In genomic region chr10:32367793-32368453, GRCh38 we compare ENCODE assay signal across 8 cellular contexts. TPM values are rescaled to one million over a fixed set of nuclear protein-coding genes. Genes with fewer than 3 reads are reported as not detected.
DNase-seq lines count a peak whose midpoint lies in the region; ATAC-seq, FAIRE-seq and TF ChIP-seq lines count a peak whose summit lies in the region.

No MANE protein-coding gene starts in this region.

- no peaks in the 10 kb centered on the region for H3K79me1 ChIP-seq in H1 (ENCODE audit: low read depth, low read length)

- no peak overlapping the region for H2BK5ac ChIP-seq in H1 (ENCODE audit: low read depth, low read length)

- no peak for TF ChIP-seq EP300 in H1 (IDR thresholded peaks at IDR 0.05; ENCODE audit: borderline replicate concordance in 1 of 2, low read depth in 2 of 2, low read length in 2 of 2)

- no peaks in the 10 kb centered on the region for H3K36me3 ChIP-seq in H1 (ENCODE audit: control insufficient read depth in 2 of 4, insufficient read depth in 4 of 4, low read length in 3 of 4)

- no peak overlapping the region for H2BK12ac ChIP-seq in H1 (ENCODE audit: low read depth, low read length)

- POLR2A ChIA-PET in H1 (lab: Charles Lee; ENCODE audit: partially characterized antibody) = interaction anchor here (0.6 to 0.7 kb wide), 3 partner anchors 22 to 54 kb away, joined by 3 read pairs; no protein-coding TSS in a partner anchor

- H3K27me3 ChIP-seq in H1 (replicated peaks in 1 of 4; ENCODE audit: control insufficient read depth in 3 of 4, extremely low read depth in 1 of 4, insufficient read depth in 3 of 4, low read length in 3 of 4) = no peaks in the 10 kb centered on the region

- no peak overlapping the region for H4K5ac ChIP-seq in H1 (ENCODE audit: insufficient read length, low read depth, low read length)

- CTCF ChIA-PET in H1 (lab: Charles Lee; ENCODE audit: partially characterized antibody) = interaction anchor here (0.7 to 2.8 kb wide), 12 partner anchors 9 to 158 kb away, joined by 3 to 9 read pairs (median 4); partner anchors contain the start of gene CCDC7

- no peak overlapping the region for H3K18ac ChIP-seq in H1 (ENCODE audit: extremely low read depth, low read length)

- no peak overlapping the region for H4K91ac ChIP-seq in H1 (replicated peaks; ENCODE audit: insufficient read length, low read length)

- no peak overlapping the region for H3K23ac ChIP-seq in H1 (ENCODE audit: insufficient read length)

- no peaks in the 10 kb centered on the region for H3K9me3 ChIP-seq in H1 (ENCODE audit: insufficient read depth in 2 of 2, low read depth in 1 of 2, low read length in 1 of 2)

- H3K4me2 ChIP-seq in H1 (ENCODE audit: insufficient read depth in 1 of 2, low read depth in 2 of 2, low read length in 2 of 2) = no peak overlapping the region

- H2AK5ac ChIP-seq in H1 (ENCODE audit: low read depth, low read length) = no peak overlapping the region

- H3K4me3 ChIP-seq in H1 (ENCODE audit: extremely low read depth in 1 of 4, insufficient read depth in 2 of 4, low read depth in 3 of 4, low read length in 4 of 4) = no peak overlapping the region

- 62% methylated on average over 7 of the region's 7 CpGs; no CpG with 5 or more reads in 1 of the 2 experiments for WGBS in H1 (ENCODE audit: extremely low coverage in 1 of 2, insufficient coverage in 1 of 2, insufficient read length in 1 of 2, insufficient replicate concordance in 2 of 2, low coverage in 1 of 2, low lambda C conversion rate in 2 of 2, missing lambda C conversion rate in 1 of 2), 2 experiments

- peak; percentile 54 for ATAC-seq in GM18909 (IDR thresholded peaks at IDR 0.05; ENCODE audit: poor library complexity, unreplicated experiment)

- DNase-seq in AG20443 (ENCODE audit: low spot score) (peak; percentile 75), NCI-H774 (lab: John Stamatoyannopoulos, UW) (peak; percentile 30), H1 (ENCODE audit: low read depth in 1 of 2, low spot score in 2 of 2) (peak in 1 of 2 experiments; percentile 71), midbrain (lab: John Stamatoyannopoulos, UW) (peak; percentile 58), NCI-H187 treated with DMSO at 0.1 percent for 48 hours (lab: John Stamatoyannopoulos, UW) (no peak)
- peak; percentile 50 to 58 for DNase-seq in activated CD8-positive, alpha-beta memory T cell treated with anti-CD3 and anti-CD28 coated beads for 4 hours (ENCODE audit: low read depth in 2 of 2)
- DNase-seq in stimulated activated CD8-positive, alpha-beta memory T cell treated with anti-CD3 and anti-CD28 coated beads, Interleukin-4, amount 100 ng/mL, for 1 hour (ENCODE audit: low read depth in 2 of 2, low spot score in 1 of 2) = peak; percentile 49 to 63

- H3K56ac ChIP-seq in H1 (replicated peaks; ENCODE audit: insufficient read length, low read depth, low read length) = no peak overlapping the region

- TF ChIP-seq CTCF in H1 (IDR thresholded peaks at IDR 0.05; ENCODE audit: control extremely low read depth in 1 of 3, insufficient read depth in 1 of 3, low read depth in 1 of 3, low read length in 3 of 3) = peak in 2 of 3 experiments; percentile 57 to 67; a peak in 3 of 4 replicates

- H2BK15ac ChIP-seq in H1 (ENCODE audit: low read length) = no peak overlapping the region

- no peak overlapping the region for H2BK120ac ChIP-seq in H1 (replicated peaks; ENCODE audit: low read depth, low read length)

- H3K23me2 ChIP-seq in H1 (ENCODE audit: low read depth, low read length) = no peaks in the 10 kb centered on the region

- H3K79me2 ChIP-seq in H1 (ENCODE audit: control insufficient read depth in 1 of 2, insufficient read depth in 2 of 2, low read length in 2 of 2) = peaks cover 0 to 18% of the 10 kb centered on the region in 2 experiments; a peak in 2 of 4 replicates

- no peaks in the 10 kb centered on the region for H3K4me1 ChIP-seq in H1 (replicated peaks in 1 of 4; ENCODE audit: control insufficient read depth in 3 of 4, insufficient read depth in 4 of 4, low read length in 3 of 4)

- H4K8ac ChIP-seq in H1 (ENCODE audit: extremely low read depth, insufficient read depth, low read length) = no peak overlapping the region

- TF ChIP-seq RAD21 in H1 (IDR thresholded peaks at IDR 0.05 in 1 of 2, conservative IDR thresholded peaks at IDR 0.05 in 1 of 2; ENCODE audit: low read depth in 2 of 2, low read length in 2 of 2) = peak; percentile 65 to 70

- no peak overlapping the region for H3K9ac ChIP-seq in H1 (replicated peaks in 1 of 4; ENCODE audit: extremely low read depth in 1 of 4, low read depth in 3 of 4, low read length in 3 of 4)

- no peak overlapping the region for H2AFZ ChIP-seq in H1 (ENCODE audit: low read length)

- no peaks in the 10 kb centered on the region for H4K20me1 ChIP-seq in H1 (replicated peaks in 1 of 2; ENCODE audit: control insufficient read depth in 1 of 2, insufficient read depth in 2 of 2, low read length in 2 of 2)

- H2BK20ac ChIP-seq in H1 (ENCODE audit: low read length) = no peak overlapping the region

- H3K27ac ChIP-seq in H1 (ENCODE audit: low read depth, low read length) = no peak overlapping the region

- H3K4ac ChIP-seq in H1 (replicated peaks; ENCODE audit: insufficient read length, low read depth, low read length) = no peak overlapping the region

- TF ChIP-seq POLR2A in H1 (IDR thresholded peaks at IDR 0.05; ENCODE audit: control extremely low read depth in 1 of 2, low read depth in 2 of 2, low read length in 2 of 2) = no peak

- FAIRE-seq in H1 (lab: Jason Lieb, UNC) = peak; percentile 95

- no peak overlapping the region for H3K14ac ChIP-seq in H1 (ENCODE audit: insufficient read length)

TF ChIP-seq in H1, 55 proteins besides CTCF, POLR2A, EP300 and RAD21:
- TF ChIP-seq HDAC6 (IDR thresholded peaks at IDR 0.05; ENCODE audit: low read depth, low read length) (no peak), BRCA1 (IDR thresholded peaks at IDR 0.05; ENCODE audit: low read depth, low read length) (no peak), CBX5 (IDR thresholded peaks at IDR 0.05; ENCODE audit: low read depth, low read length) (no peak), SP2 (IDR thresholded peaks at IDR 0.05; ENCODE audit: low read length) (no peak), SIRT6 (IDR thresholded peaks at IDR 0.05; ENCODE audit: low read length) (no peak), SP1 (IDR thresholded peaks at IDR 0.05; ENCODE audit: low read depth, low read length) (no peak), CEBPB (IDR thresholded peaks at IDR 0.05; ENCODE audit: low read depth, low read length) (no peak), PHF8 (conservative IDR thresholded peaks at IDR 0.05; ENCODE audit: low read depth, low read length) (no peak), ASH2L (IDR thresholded peaks at IDR 0.05; ENCODE audit: low read length) (no peak), EGR1 (IDR thresholded peaks at IDR 0.05; ENCODE audit: borderline replicate concordance, low read depth, low read length) (no peak), SP4 (IDR thresholded peaks at IDR 0.05; ENCODE audit: low read length) (no peak), TEAD4 (IDR thresholded peaks at IDR 0.05; ENCODE audit: low read depth, low read length) (no peak), SIX5 (IDR thresholded peaks at IDR 0.05; ENCODE audit: low read depth, low read length) (no peak), ZNF274 (IDR thresholded peaks at IDR 0.05; ENCODE audit: borderline replicate concordance, extremely low read depth, low read length) (no peak), FOSL1 (IDR thresholded peaks at IDR 0.05; ENCODE audit: insufficient read depth, low read depth, low read length) (no peak)

RNA-seq across cellular contexts. Expression of gene EPC1, which starts 21.0 kb away (rescaled TPM):
- 21.7 and 23.7 TPM in 2 replicates for total RNA-seq in H1 (2021; fragmentation: NEBNext Ultra II Directional; extraction: Animal tissue kit (Norgen Biotek cat#: 25700))
- polyA plus RNA-seq in H1 (2011; rRNA removed) = 24.5 and 42.3 TPM in 2 replicates
- 26.6 TPM for polyA plus RNA-seq in H1 (2011; cell fraction: cytosol; rRNA removed)
- polyA plus RNA-seq in H1 (2011; cell fraction: nucleus; rRNA removed) = 44.8 TPM
- 15.1 to 18.7 TPM (median 17.7 TPM) in 4 replicates for polyA plus RNA-seq in H1 (2012, experiment 1 of 2)
- 3.3 TPM for polyA plus RNA-seq in H1 (2012, experiment 2 of 2)
- 14.8 TPM for polyA plus RNA-seq in H1 (2013, experiment 1 of 2)
- polyA plus RNA-seq in H1 (2013, experiment 2 of 2) = 14.8 TPM
- 73.2 and 104 TPM in 2 replicates for polyA minus RNA-seq in H1 (2011; rRNA and poly(A)+ RNA removed)
- 31.2 TPM for polyA minus RNA-seq in H1 (2011; cell fraction: cytosol; rRNA and poly(A)+ RNA removed)
- 88.6 TPM for polyA minus RNA-seq in H1 (2011; cell fraction: nucleus; rRNA and poly(A)+ RNA removed)
